12 cellular contexts compared by ENCODE assay signal in genomic region chr9:34072410-34072809, GRCh38. TPM values are rescaled to one million over a fixed set of nuclear protein-coding genes. Genes with fewer than 3 reads are reported as not detected.
DNase-seq lines count a peak whose midpoint lies in the region; ATAC-seq and TF ChIP-seq lines count a peak whose summit lies in the region.
"Had no signal": no experiment of that assay in that cellular context is flagged by ENCODE, and none has a peak within 500 bp of the region (broad histone marks: within the 10 kb centered on the region; RNA-seq: fewer than 3 reads in every experiment).

No MANE protein-coding gene starts in this region.

- TF ChIP-seq POLR2A in sigmoid colon (IDR thresholded peaks at IDR 0.05) = no peak

- H3K9me3 ChIP-seq in OCI-LY3 (ENCODE audit: insufficient read depth, low read length) (no peaks in the 10 kb centered on the region), hepatocyte (ENCODE audit: low read depth) (no peaks in the 10 kb centered on the region), sigmoid colon (no peaks in the 10 kb centered on the region)

- H3K27ac Mint-ChIP-seq in GM23338 = peak overlapping the region; percentile 63; the same call in 1 of the 2 replicates

- 0 out of 2 replicates have a peak, but pooled peaks cover 4% of the 10 kb centered on the region for H3F3A ChIP-seq in GM23338 (replicated peaks; ENCODE audit: low read depth)

- no peak overlapping the region for H3K9ac ChIP-seq in OCI-LY3 (ENCODE audit: low read length)

- H3K27ac ChIP-seq in GM23338 (ENCODE audit: low read depth) = 0 out of 2 replicates have a peak overlapping the region, but pooled peaks have one; percentile 32
- no peak overlapping the region for H3K27ac ChIP-seq in OCI-LY3 (ENCODE audit: low read length)
- H3K27ac ChIP-seq in hepatocyte = peak overlapping the region; percentile 93
- peak overlapping the region; percentile 67 to 77 (median 72) for H3K27ac ChIP-seq in sigmoid colon
- H3K27ac ChIP-seq: dorsolateral prefrontal cortex, HL-60 had no signal

- no peak for TF ChIP-seq CTCF in GM23338 (conservative IDR thresholded peaks at IDR 0.05; ENCODE audit: low read depth in 2 of 2)
- no peak for TF ChIP-seq CTCF in OCI-LY3 (IDR thresholded peaks at IDR 0.05; ENCODE audit: low read depth, low read length)
- TF ChIP-seq CTCF in hepatocyte (IDR thresholded peaks at IDR 0.05; ENCODE audit: poor library complexity) = no peak
- TF ChIP-seq CTCF in sigmoid colon (IDR thresholded peaks at IDR 0.05) = no peak

- H3K79me2 ChIP-seq in GM23338 (replicated peaks; ENCODE audit: insufficient read depth) (no peaks in the 10 kb centered on the region), OCI-LY3 (ENCODE audit: low read length) (no peaks in the 10 kb centered on the region), hepatocyte (no peaks in the 10 kb centered on the region)

- H2AFZ ChIP-seq in GM23338 = peak overlapping the region; percentile 92
- peak overlapping the region; percentile 37; the same call in 1 of the 2 replicates for H2AFZ ChIP-seq in OCI-LY3 (ENCODE audit: low read depth, low read length)
- H2AFZ ChIP-seq in hepatocyte = peak overlapping the region; percentile 48

- H3K4me2 ChIP-seq in GM23338 = no peak overlapping the region
- H3K4me2 ChIP-seq in OCI-LY3 (ENCODE audit: low read length) = no peak overlapping the region
- H3K4me2 ChIP-seq in hepatocyte = peak overlapping the region; percentile 63

- H3K27me3 ChIP-seq in GM23338 (ENCODE audit: insufficient read depth) (no peaks in the 10 kb centered on the region), OCI-LY3 (ENCODE audit: low read depth, low read length) (no peaks in the 10 kb centered on the region), hepatocyte (no peaks in the 10 kb centered on the region), sigmoid colon (no peaks in the 10 kb centered on the region)
- H3K27me3 ChIP-seq: dorsolateral prefrontal cortex had no signal

- no peaks in the 10 kb centered on the region for H3K9me2 ChIP-seq in GM23338 (ENCODE audit: insufficient read depth)
- no peaks in the 10 kb centered on the region for H3K9me2 ChIP-seq in hepatocyte (replicated peaks; ENCODE audit: insufficient read depth)

- WGBS in hepatocyte (ENCODE audit: low lambda C conversion rate, missing lambda C conversion rate) = 63% methylated on average over 2 of the region's 2 CpGs
- WGBS in sigmoid colon, 2 donors = 83 to 88% methylated on average over 2 of the region's 2 CpGs

- H3K4me1 ChIP-seq in GM23338 (ENCODE audit: insufficient read depth) = peaks cover 9% of the 10 kb centered on the region; the same call in 1 of the 2 replicates
- no peaks in the 10 kb centered on the region for H3K4me1 ChIP-seq in OCI-LY3 (ENCODE audit: low read length)
- peaks cover 34% of the 10 kb centered on the region for H3K4me1 ChIP-seq in hepatocyte (ENCODE audit: insufficient read depth)
- H3K4me1 ChIP-seq in sigmoid colon = peaks cover 0 to 24% (median 22%) of the 10 kb centered on the region in 4 donors

- H4K20me1 ChIP-seq in GM23338 (replicated peaks; ENCODE audit: insufficient read depth) (no peaks in the 10 kb centered on the region), OCI-LY3 (ENCODE audit: insufficient read depth, low read length) (no peaks in the 10 kb centered on the region), hepatocyte (ENCODE audit: insufficient read depth, poor library complexity, severe bottlenecking) (no peaks in the 10 kb centered on the region)

- DNase-seq in GM23338 (ENCODE audit: low spot score) = peak; percentile 43
- peak; percentile 33 for DNase-seq in hepatocyte (ENCODE audit: low spot score)
- DNase-seq in sigmoid colon = no peak
- no peak for DNase-seq in HuH-7.5 (ENCODE audit: low spot score)
- DNase-seq in NCI-H1436 treated with DMSO at 0.1 percent for 48 hours (lab: John Stamatoyannopoulos, UW) = no peak
- DNase-seq: NCI-H446; stimulated activated CD4-positive, alpha-beta T cell treated with anti-CD3 and anti-CD28 coated beads, Interleukin-2, amount 100 ng/mL, for 24 hours had no signal

- H3K4me1 Mint-ChIP-seq in GM23338 = peaks cover 15% of the 10 kb centered on the region

- H3K27me3 Mint-ChIP-seq in GM23338 (ENCODE audit: insufficient read depth, low read depth, poor library complexity) = peaks cover 10% of the 10 kb centered on the region

- no peaks in the 10 kb centered on the region for H3K36me3 ChIP-seq in GM23338 (ENCODE audit: insufficient read depth)
- H3K36me3 ChIP-seq in OCI-LY3 (replicated peaks; ENCODE audit: low read depth, low read length) = no peaks in the 10 kb centered on the region
- H3K36me3 ChIP-seq in hepatocyte (replicated peaks; ENCODE audit: insufficient read depth, low read depth) = no peaks in the 10 kb centered on the region
- H3K36me3 ChIP-seq in sigmoid colon = no peaks in the 10 kb centered on the region

- TF ChIP-seq EP300 in sigmoid colon (IDR thresholded peaks at IDR 0.05) = no peak

- intact Hi-C loops in sigmoid colon (cut with DNase I) = loop anchor here (5.0 kb wide), 2 partner anchors 145 to 260 kb away; no protein-coding TSS in a partner anchor

- H3K4me3 ChIP-seq in GM23338 = no peak overlapping the region
- no peak overlapping the region for H3K4me3 ChIP-seq in OCI-LY3 (ENCODE audit: low read length)
- H3K4me3 ChIP-seq in hepatocyte = no peak overlapping the region
- H3K4me3 ChIP-seq in sigmoid colon = no peak overlapping the region
- H3K4me3 ChIP-seq: dorsolateral prefrontal cortex had no signal

- no peaks in the 10 kb centered on the region for H3K36me3 Mint-ChIP-seq in GM23338 (ENCODE audit: low read depth)

- no peak overlapping the region for H3K4me3 Mint-ChIP-seq in GM23338

- ATAC-seq in GM23338 = peak; percentile 74
- no peak for ATAC-seq in HG03095 (IDR thresholded peaks at IDR 0.05; ENCODE audit: unreplicated experiment)
- no peak for ATAC-seq in GM21367 (IDR thresholded peaks at IDR 0.05; ENCODE audit: unreplicated experiment)

- no peaks in the 10 kb centered on the region for H3K9me3 Mint-ChIP-seq in GM23338

TF ChIP-seq in GM23338, 12 proteins besides CTCF, POLR2A, EP300 and RAD21 (continues in another document):
- no peak for TF ChIP-seq POLR2AphosphoS5 (IDR thresholded peaks at IDR 0.05; ENCODE audit: low read depth)
- no peak for TF ChIP-seq ZNF331 (CRISPR knock-in tag; IDR thresholded peaks at IDR 0.05; ENCODE audit: low read depth)
- TF ChIP-seq NANOG (IDR thresholded peaks at IDR 0.05; ENCODE audit: borderline replicate concordance) = no peak
- TF ChIP-seq REST (IDR thresholded peaks at IDR 0.05; ENCODE audit: unreplicated experiment) = no peak
- TF ChIP-seq CREB1 (CRISPR knock-in tag; IDR thresholded peaks at IDR 0.05; ENCODE audit: low read depth) = no peak
- TF ChIP-seq ETS1 (IDR thresholded peaks at IDR 0.05) = no peak

RNA-seq across cellular contexts. Expression of gene UBAP2, which starts 23.7 kb away (rescaled TPM):
- 51.7 and 56.4 TPM in 2 replicates for total RNA-seq in GM23338 (2014; rRNA removed; shearing (Covaris generic))
- polyA plus RNA-seq in GM23338 (2016; fragmentation: Nextera tagmentation; extraction: Ambion mirVana) = 47.4 and 57.7 TPM in 2 replicates
- total RNA-seq in hepatocyte = 22.9 and 24.9 TPM in 2 replicates
- polyA plus RNA-seq in hepatocyte = 22.4 and 31.2 TPM in 2 replicates
- total RNA-seq in sigmoid colon = 10 to 100 TPM; 28.8 to 50.4 (median 37.0) TPM
- 10 to 100 TPM in 1 of 3 donors, 1 to 10 TPM in 2; 6.6 to 19.9 (median 7.4) TPM for polyA plus RNA-seq in sigmoid colon

RNA-seq across cellular contexts. Expression of gene DCAF12, which starts 54.1 kb away (rescaled TPM):
- total RNA-seq in GM23338 (2014; rRNA removed; shearing (Covaris generic)) = 20.7 and 27.5 TPM in 2 replicates
- polyA plus RNA-seq in GM23338 (2016; fragmentation: Nextera tagmentation; extraction: Ambion mirVana) (8.9 and 9.5 TPM in 2 replicates), hepatocyte (23.9 and 28.6 TPM in 2 replicates), sigmoid colon (10 to 100 TPM; 21.6 to 33.8 (median 28.2) TPM)
- total RNA-seq in hepatocyte (34.8 and 43.3 TPM in 2 replicates), sigmoid colon (10 to 100 TPM; 14.3 to 25.2 (median 20.2) TPM)

Comparison
In these comparisons a context has a peak if more than half of its experiments do, and no peak if none do; other contexts are left out.
1. DNase-seq: peak in GM23338 (single experiment) and hepatocyte (single experiment); none in sigmoid colon (single experiment), HuH-7.5 (single experiment) and NCI-H1436 treated with DMSO at 0.1 percent for 48 hours (single experiment).
2. H2AFZ ChIP-seq: peak in every context shown above with its lines; median percentile 92 in GM23338; 48 in hepatocyte; 37 in OCI-LY3.